ENCODE assay signal across 9 cellular contexts in genomic region chr9:131278421-131279111, GRCh38. TPM values are rescaled to one million over a fixed set of nuclear protein-coding genes. Genes with fewer than 3 reads are reported as not detected.
DNase-seq lines count a peak whose midpoint lies in the region; ATAC-seq and TF ChIP-seq lines count a peak whose summit lies in the region.
"Had no signal": no experiment of that assay in that cellular context is flagged by ENCODE, and none has a peak within 500 bp of the region (broad histone marks: within the 10 kb centered on the region; RNA-seq: fewer than 3 reads in every experiment).

No MANE protein-coding gene starts in this region.

- peaks cover 37 to 64% (median 57%) of the 10 kb centered on the region in 10 experiments for H3K4me1 ChIP-seq in BLaER1 treated with 17β-estradiol and CSF1 and Interleukin-3, amounts not matched to agents 10 nM and 100 nM

- DNase-seq in LNCaP clone FGC (ENCODE audit: low read depth) (no peak), activated gamma-delta T cell treated with Interleukin-2 at 50 U/mL for 16 hours (no peak), GM13976 (ENCODE audit: low spot score) (no peak), iPS-NIHi7 (ENCODE audit: extremely low spot score) (no peak)
- no peak for DNase-seq in activated naive CD8-positive, alpha-beta T cell treated with anti-CD3 and anti-CD28 coated beads, Interleukin-2, amount 50 U/mL, for 24 hours
- DNase-seq in naive thymus-derived CD8-positive, alpha-beta T cell, result peak in 5 of 10 donors; percentile 17 to 59 (median 44)
- DNase-seq: SIG-M5 had no signal

- POLR2A ChIA-PET in naive thymus-derived CD8-positive, alpha-beta T cell (lab: Charles Lee), result interaction anchor here (0.6 to 22.5 kb wide), 9 partner anchors 11 to 177 kb away, joined by 3 to 1403 read pairs (median 4); partner anchors contain the start of genes NUP214 and PLPP7

- H3K27me3 Mint-ChIP-seq in activated naive CD8-positive, alpha-beta T cell treated with anti-CD3 and anti-CD28 coated beads, Interleukin-2, amount 50 U/mL, for 24 hours, result peaks cover 9% of the 10 kb centered on the region
- peaks cover 0 to 7% (median 1%) of the 10 kb centered on the region in 5 donors for H3K27me3 Mint-ChIP-seq in naive thymus-derived CD8-positive, alpha-beta T cell

- H3K4me1 Mint-ChIP-seq in activated naive CD8-positive, alpha-beta T cell treated with anti-CD3 and anti-CD28 coated beads, Interleukin-2, amount 50 U/mL, for 24 hours, result peaks cover 24% of the 10 kb centered on the region
- H3K4me1 Mint-ChIP-seq in naive thymus-derived CD8-positive, alpha-beta T cell, result peaks cover 19 to 37% (median 29%) of the 10 kb centered on the region in 4 donors

- H3K9me3 Mint-ChIP-seq in activated naive CD8-positive, alpha-beta T cell treated with anti-CD3 and anti-CD28 coated beads, Interleukin-2, amount 50 U/mL, for 24 hours, result no peaks in the 10 kb centered on the region
- H3K9me3 Mint-ChIP-seq in naive thymus-derived CD8-positive, alpha-beta T cell, result peaks cover 0 to 2% (median 0%) of the 10 kb centered on the region in 9 donors

- peaks cover 33 to 90% (median 80%) of the 10 kb centered on the region in 11 experiments for H3K27me3 ChIP-seq in BLaER1 treated with 17β-estradiol and CSF1 and Interleukin-3, amounts not matched to agents 10 nM and 100 nM

- H3K27ac ChIP-seq in BLaER1 treated with 17β-estradiol and CSF1 and Interleukin-3, amounts not matched to agents 10 nM and 100 nM, result peak overlapping the region in 8 of 11 experiments; percentile 7 to 60 (median 36); a peak in 14 of 22 replicates

- peaks cover 0 to 14% (median 0%) of the 10 kb centered on the region in 11 experiments; a peak in 5 of 22 replicates for H4K20me1 ChIP-seq in BLaER1 treated with 17β-estradiol and CSF1 and Interleukin-3, amounts not matched to agents 10 nM and 100 nM

- H3K4me3 Mint-ChIP-seq in activated naive CD8-positive, alpha-beta T cell treated with anti-CD3 and anti-CD28 coated beads, Interleukin-2, amount 50 U/mL, for 24 hours, result peak overlapping the region; percentile 79
- H3K4me3 Mint-ChIP-seq in naive thymus-derived CD8-positive, alpha-beta T cell, result peak overlapping the region; percentile 85 to 95 (median 90)

- H3K4me2 ChIP-seq in BLaER1 treated with 17β-estradiol and CSF1 and Interleukin-3, amounts not matched to agents 10 nM and 100 nM, result peak overlapping the region; percentile 89 to 100 (median 98)

- peak overlapping the region in 9 of 10 experiments; percentile 65 to 86 (median 80); a peak in 13 of 20 replicates for H3K4me3 ChIP-seq in BLaER1 treated with 17β-estradiol and CSF1 and Interleukin-3, amounts not matched to agents 10 nM and 100 nM
- peak overlapping the region; percentile 49 for H3K4me3 ChIP-seq in LNCaP clone FGC (ENCODE audit: low read depth, low read length)

- no peak for ATAC-seq in activated naive CD8-positive, alpha-beta T cell treated with anti-CD3 and anti-CD28 coated beads, Interleukin-2, amount 50 U/mL, for 24 hours
- peak; percentile 29 to 48 for ATAC-seq in naive thymus-derived CD8-positive, alpha-beta T cell
- ATAC-seq in GM18861 (IDR thresholded peaks at IDR 0.05; ENCODE audit: unreplicated experiment), result no peak

- H3K36me3 Mint-ChIP-seq in activated naive CD8-positive, alpha-beta T cell treated with anti-CD3 and anti-CD28 coated beads, Interleukin-2, amount 50 U/mL, for 24 hours (ENCODE audit: low read depth), result peaks cover 26% of the 10 kb centered on the region
- H3K36me3 Mint-ChIP-seq in naive thymus-derived CD8-positive, alpha-beta T cell, result peaks cover 25 to 28% (median 26%) of the 10 kb centered on the region in 3 donors

- in situ Hi-C loops in GM13976 (cut with MboI; ENCODE audit: low sequenced_read_pairs, unreplicated experiment), result no loop called here

- TF ChIP-seq CTCF in LNCaP clone FGC (IDR thresholded peaks at IDR 0.05; ENCODE audit: control insufficient read depth, extremely low read depth, insufficient read depth), result no peak
- TF ChIP-seq CTCF in GM13976 (IDR thresholded peaks at IDR 0.05; ENCODE audit: borderline replicate concordance, control extremely low read depth, extremely low read depth, insufficient read depth, missing control alignments), result no peak

- H3K27ac Mint-ChIP-seq in activated naive CD8-positive, alpha-beta T cell treated with anti-CD3 and anti-CD28 coated beads, Interleukin-2, amount 50 U/mL, for 24 hours, result peak overlapping the region; percentile 52
- peak overlapping the region; percentile 81 to 96 (median 94) for H3K27ac Mint-ChIP-seq in naive thymus-derived CD8-positive, alpha-beta T cell

- no peaks in the 10 kb centered on the region for H3K9me3 ChIP-seq in BLaER1 treated with 17β-estradiol and CSF1 and Interleukin-3, amounts not matched to agents 10 nM and 100 nM (replicated peaks in 1 of 11)

- peaks cover 0 to 23% (median 0%) of the 10 kb centered on the region in 11 experiments; a peak in 4 of 22 replicates for H3K36me3 ChIP-seq in BLaER1 treated with 17β-estradiol and CSF1 and Interleukin-3, amounts not matched to agents 10 nM and 100 nM

- H3K9ac ChIP-seq in BLaER1 treated with 17β-estradiol and CSF1 and Interleukin-3, amounts not matched to agents 10 nM and 100 nM, result peak overlapping the region in 9 of 11 experiments; percentile 2 to 85 (median 81); a peak in 5 of 22 replicates

RNA-seq across cellular contexts. Expression of gene FAM78A, which starts 2.3 kb away (rescaled TPM):
- 10 to 100 TPM; 79.6 to 80.9 TPM for total RNA-seq in naive thymus-derived CD8-positive, alpha-beta T cell
- 10 to 100 TPM; 12.2 to 28.1 (median 12.7) TPM for polyA plus RNA-seq in naive thymus-derived CD8-positive, alpha-beta T cell

RNA-seq across cellular contexts. Expression of gene PLPP7, which starts 11.0 kb away (rescaled TPM):
- total RNA-seq in naive thymus-derived CD8-positive, alpha-beta T cell, result under 1 TPM; 0.82 to 0.86 TPM
- polyA plus RNA-seq in naive thymus-derived CD8-positive, alpha-beta T cell, result under 1 TPM in 2 of 3 donors, not detected in 1; 0.45 to 0.57 TPM

Comparison
In these comparisons a context has a peak if more than half of its experiments do, and no peak if none do; other contexts are left out.
1. ATAC-seq: peak in naive thymus-derived CD8-positive, alpha-beta T cell (2 of 2); none in activated naive CD8-positive, alpha-beta T cell treated with anti-CD3 and anti-CD28 coated beads, Interleukin-2, amount 50 U/mL, for 24 hours (single experiment) and GM18861 (single experiment).